8 cellular contexts compared by ENCODE assay signal in the genomic region with DNA sequence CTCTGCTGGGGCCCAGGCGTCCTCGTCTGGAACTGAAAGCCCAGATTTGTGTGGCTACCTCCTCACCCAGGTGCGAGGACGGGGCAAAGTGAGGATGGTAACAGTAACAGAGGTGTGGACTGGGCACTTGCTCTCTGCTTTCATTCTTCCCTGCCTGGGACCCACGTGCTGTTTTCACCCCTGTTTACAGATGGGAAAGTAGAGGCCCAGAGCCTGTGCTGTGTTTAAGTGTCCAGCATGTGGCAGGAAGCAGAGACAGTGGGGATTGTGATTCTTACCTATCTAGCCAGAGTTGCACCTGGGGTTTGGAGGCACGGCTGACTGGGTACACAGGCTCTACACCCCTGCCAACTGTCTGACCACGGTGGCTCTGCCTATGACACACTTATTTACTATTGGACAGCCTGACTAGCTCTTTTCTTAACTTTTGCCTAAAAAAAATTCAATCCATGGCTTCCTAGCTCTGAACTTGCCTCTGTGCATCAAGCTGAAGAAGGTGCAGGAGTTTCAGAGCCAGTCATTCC.
DNase-seq lines count a peak whose midpoint lies in the region; ATAC-seq, FAIRE-seq and TF ChIP-seq lines count a peak whose summit lies in the region.

No MANE protein-coding gene starts in this region.

- H3K27ac Mint-ChIP-seq in osteocyte (ENCODE audit: unreplicated experiment), result peak overlapping the region; percentile 79

- H3K4me3 Mint-ChIP-seq in osteocyte (ENCODE audit: unreplicated experiment), result no peak overlapping the region

- intact Hi-C loops in ascending aorta (cut with DNase I), result loop anchor here (2.0 kb wide), 1 partner anchor 21 kb away; no protein-coding TSS in a partner anchor

- DNase-seq in GM18507 (ENCODE audit: extremely low spot score, insufficient read length, low read depth) (no peak), ascending aorta (ENCODE audit: low spot score in 2 of 2) (no peak), osteocyte (ENCODE audit: extremely low spot score, unreplicated experiment) (no peak), epidermal melanocyte (ENCODE audit: insufficient read length, low spot score) (no peak), medulla oblongata (ENCODE audit: extremely low spot score) (no peak), NCI-H2196 (lab: John Stamatoyannopoulos, UW; ENCODE audit: unreplicated experiment) (no peak), BE2C (no peak)

- H3K4me3 ChIP-seq in ascending aorta (no peak overlapping the region), BE2C (ENCODE audit: low read depth, low read length) (no peak overlapping the region)

- peak; percentile 48 for FAIRE-seq in GM18507 (lab: Jason Lieb, UNC)

- no peaks in the 10 kb centered on the region for H3K27me3 Mint-ChIP-seq in osteocyte (ENCODE audit: unreplicated experiment)

- H3K9me3 ChIP-seq in ascending aorta, result no peaks in the 10 kb centered on the region
- H3K9me3 ChIP-seq in BE2C, result no peaks in the 10 kb centered on the region

- H3K4me1 Mint-ChIP-seq in osteocyte (ENCODE audit: unreplicated experiment), result peaks cover 35% of the 10 kb centered on the region

- peak overlapping the region; percentile 30 to 69 for H3K27ac ChIP-seq in ascending aorta

- ATAC-seq in HG02759 (IDR thresholded peaks at IDR 0.05; ENCODE audit: unreplicated experiment), result peak; percentile 46

- H3K36me3 ChIP-seq in ascending aorta, result no peaks in the 10 kb centered on the region
- H3K36me3 ChIP-seq in BE2C, result no peaks in the 10 kb centered on the region

- peaks cover 3% of the 10 kb centered on the region for H3K36me3 Mint-ChIP-seq in osteocyte (ENCODE audit: unreplicated experiment)

- no peaks in the 10 kb centered on the region for H3K9me3 Mint-ChIP-seq in osteocyte (ENCODE audit: unreplicated experiment)

- peaks cover 8 to 21% of the 10 kb centered on the region in 2 donors for H3K4me1 ChIP-seq in ascending aorta
- peaks cover 6% of the 10 kb centered on the region; the same call in 1 of the 2 replicates for H3K4me1 ChIP-seq in BE2C

- H3K27me3 ChIP-seq in ascending aorta (no peaks in the 10 kb centered on the region), BE2C (no peaks in the 10 kb centered on the region)

- TF ChIP-seq CTCF in ascending aorta (IDR thresholded peaks at IDR 0.05), result no peak
- no peak for TF ChIP-seq CTCF in osteocyte (IDR thresholded peaks at IDR 0.05)
- TF ChIP-seq CTCF in BE2C (IDR thresholded peaks at IDR 0.05; ENCODE audit: low read depth, low read length), result no peak
